Comparison of ENCODE assay signal across 18 cellular contexts in genomic region chr1:227739636-227740035, GRCh38. TPM values are rescaled to one million over a fixed set of nuclear protein-coding genes. Genes with fewer than 3 reads are reported as not detected.
DNase-seq lines count a peak whose midpoint lies in the region; ATAC-seq and TF ChIP-seq lines count a peak whose summit lies in the region.
"Had no signal": no experiment of that assay in that cellular context is flagged by ENCODE, and none has a peak within 500 bp of the region (broad histone marks: within the 10 kb centered on the region; RNA-seq: fewer than 3 reads in every experiment).

No MANE protein-coding gene starts in this region.

- CTCF ChIA-PET in HEK293T (lab: Yijun Ruan, JAX), result no interaction called here

- no peaks in the 10 kb centered on the region for H3K27me3 Mint-ChIP-seq in central memory CD8-positive, alpha-beta T cell
- no peaks in the 10 kb centered on the region for H3K27me3 Mint-ChIP-seq in neural crest cell (ENCODE audit: low read depth)
- H3K27me3 Mint-ChIP-seq: B cell had no signal

- H3K27ac Mint-ChIP-seq in central memory CD8-positive, alpha-beta T cell (ENCODE audit: low read depth), result peak overlapping the region; percentile 13
- peak overlapping the region; percentile 27 for H3K27ac Mint-ChIP-seq in neural crest cell (ENCODE audit: unreplicated experiment)
- H3K27ac Mint-ChIP-seq: B cell had no signal

- H3K4me1 Mint-ChIP-seq in central memory CD8-positive, alpha-beta T cell, result peaks cover 61% of the 10 kb centered on the region
- H3K4me1 Mint-ChIP-seq in neural crest cell, result peaks cover 9% of the 10 kb centered on the region

- ATAC-seq in central memory CD8-positive, alpha-beta T cell (replicated peaks; ENCODE audit: extremely low read depth, poor library complexity, severe bottlenecking), result no peak
- ATAC-seq in GM21360 (IDR thresholded peaks at IDR 0.05; ENCODE audit: unreplicated experiment), result no peak

- H3K36me3 Mint-ChIP-seq in central memory CD8-positive, alpha-beta T cell (ENCODE audit: insufficient read depth), result peaks cover 9% of the 10 kb centered on the region
- H3K36me3 Mint-ChIP-seq in neural crest cell (ENCODE audit: low read depth), result no peaks in the 10 kb centered on the region

- H3K4me3 Mint-ChIP-seq in central memory CD8-positive, alpha-beta T cell, result peak overlapping the region; percentile 18
- H3K4me3 Mint-ChIP-seq in neural crest cell, result no peak overlapping the region
- H3K4me3 Mint-ChIP-seq: B cell; CD4-positive, alpha-beta memory T cell had no signal

- no peak for TF ChIP-seq CTCF in neural crest cell (conservative IDR thresholded peaks at IDR 0.05)

- DNase-seq in activated CD8-positive, alpha-beta memory T cell treated with anti-CD3 and anti-CD28 coated beads, Interleukin-2, amount 50 U/mL, for 48 hours, result peak; percentile 37
- no peak for DNase-seq in activated CD8-positive, alpha-beta memory T cell treated with anti-CD3 and anti-CD28 coated beads, Interleukin-2, amount 50 U/mL, for 4 hours
- no peak for DNase-seq in central memory CD8-positive, alpha-beta T cell (ENCODE audit: low spot score in 2 of 2)
- DNase-seq in neural crest cell (ENCODE audit: low read depth, low spot score) (no peak), HEK293T (ENCODE audit: extremely low spot score) (no peak)
- no peak for DNase-seq in central memory CD4-positive, alpha-beta T cell
- no peak for DNase-seq in stimulated activated CD8-positive, alpha-beta memory T cell treated with anti-CD3 and anti-CD28 coated beads, Interleukin-4, amount 100 ng/mL, for 48 hours
- DNase-seq: Calu3; CD4-positive, alpha-beta memory T cell; GF-D8; GOT3; KG1; NCI-H1694 treated with DMSO at 0.1 percent for 48 hours; NCI-H510A; NCI-H774; SHP77 had no signal

- POLR2A ChIA-PET in HEK293T (lab: Yijun Ruan, JAX), result interaction anchor here (0.6 kb wide), 1 partner anchor 9 kb away, joined by 3 read pairs; no protein-coding TSS in a partner anchor

- H3K9me3 Mint-ChIP-seq in central memory CD8-positive, alpha-beta T cell, result no peaks in the 10 kb centered on the region
- no peaks in the 10 kb centered on the region for H3K9me3 Mint-ChIP-seq in neural crest cell
- H3K9me3 Mint-ChIP-seq: CD4-positive, alpha-beta memory T cell had no signal

TF ChIP-seq in HEK293T, 16 proteins besides CTCF, POLR2A, EP300 and RAD21:
- TF ChIP-seq FOXM1 (IDR thresholded peaks at IDR 0.05; ENCODE audit: borderline replicate concordance) (no peak), L3MBTL2 (conservative IDR thresholded peaks at IDR 0.05) (no peak), ZNF384 (IDR thresholded peaks at IDR 0.05) (no peak), SP1 (IDR thresholded peaks at IDR 0.05) (no peak), PKNOX1 (IDR thresholded peaks at IDR 0.05) (no peak), CTBP1 (IDR thresholded peaks at IDR 0.05; ENCODE audit: borderline replicate concordance) (no peak), SUZ12 (IDR thresholded peaks at IDR 0.05) (no peak), FOXA1 (IDR thresholded peaks at IDR 0.05) (no peak), TARDBP (IDR thresholded peaks at IDR 0.05) (no peak), BHLHE40 (IDR thresholded peaks at IDR 0.05; ENCODE audit: borderline replicate concordance) (no peak), LEF1 (IDR thresholded peaks at IDR 0.05; ENCODE audit: borderline replicate concordance) (no peak), ELF4 (IDR thresholded peaks at IDR 0.05) (no peak), NFRKB (IDR thresholded peaks at IDR 0.05) (no peak), ARNT (IDR thresholded peaks at IDR 0.05) (no peak), HDGF (IDR thresholded peaks at IDR 0.05; ENCODE audit: borderline replicate concordance) (no peak), FOXK2 (IDR thresholded peaks at IDR 0.05) (no peak)

RNA-seq across cellular contexts. Expression of gene SNAP47, which starts 4.4 kb away (rescaled TPM):
- total RNA-seq in neural crest cell, result 42.9 and 45.3 TPM in 2 replicates

RNA-seq across cellular contexts. Expression of gene JMJD4, which starts 4.5 kb away (rescaled TPM):
- 25.2 and 28.3 TPM in 2 replicates for total RNA-seq in neural crest cell
